In the genomic region with DNA sequence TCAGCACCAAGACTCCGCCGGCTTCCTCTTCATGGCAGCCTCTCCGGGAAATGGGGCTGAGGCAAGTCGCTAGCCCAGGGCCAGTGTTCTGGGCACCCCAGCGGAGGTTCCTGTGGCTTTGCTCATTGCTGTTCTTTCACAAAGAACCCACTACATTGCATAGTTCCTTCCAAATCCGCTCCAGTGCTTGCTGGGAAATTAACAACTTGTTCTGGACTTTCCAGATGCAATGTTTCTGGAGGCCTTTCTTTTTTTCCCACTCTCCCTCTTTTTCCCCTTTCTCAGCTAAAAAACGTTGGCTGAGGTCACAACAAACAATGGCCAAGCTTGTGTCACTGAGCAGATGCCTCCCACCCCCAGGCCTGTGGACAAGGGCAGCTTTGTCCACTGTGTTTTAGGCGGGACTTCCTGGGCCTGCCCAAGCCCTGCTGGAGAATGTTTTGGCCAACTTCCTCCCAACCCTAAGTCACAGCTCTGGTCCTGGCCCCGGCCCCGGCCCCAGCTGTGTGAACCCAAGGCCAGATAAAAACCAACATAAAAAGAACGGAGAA, we compare ENCODE assay signal across 11 cellular contexts.
DNase-seq lines count a peak whose midpoint lies in the region; ATAC-seq and TF ChIP-seq lines count a peak whose summit lies in the region.
"Had no signal": no experiment of that assay in that cellular context is flagged by ENCODE, and none has a peak within 500 bp of the region (broad histone marks: within the 10 kb centered on the region; RNA-seq: fewer than 3 reads in every experiment).

No MANE protein-coding gene starts in this region.

- no peaks in the 10 kb centered on the region for H3K9me3 Mint-ChIP-seq in progenitor cell of endocrine pancreas (ENCODE audit: low read depth)

- H3K9ac ChIP-seq in colonic mucosa (ENCODE audit: low read depth in 2 of 2, low read length in 2 of 2), result peak overlapping the region; percentile 8 to 30

- no peaks in the 10 kb centered on the region for H3K36me3 ChIP-seq in colonic mucosa
- H3K36me3 ChIP-seq in left lung, result no peaks in the 10 kb centered on the region

- no peaks in the 10 kb centered on the region for H3K9me3 ChIP-seq in colonic mucosa
- H3K9me3 ChIP-seq in left lung, result no peaks in the 10 kb centered on the region

- no peak overlapping the region for H3K4me3 ChIP-seq in colonic mucosa
- H3K4me3 ChIP-seq in left lung, result peak overlapping the region in 1 of 2 donors; percentile 35

- H3K27me3 ChIP-seq in colonic mucosa, result no peaks in the 10 kb centered on the region
- peaks cover 0 to 55% of the 10 kb centered on the region in 2 donors for H3K27me3 ChIP-seq in left lung

- no peaks in the 10 kb centered on the region for H3K36me3 Mint-ChIP-seq in progenitor cell of endocrine pancreas (ENCODE audit: insufficient read depth)

- H3K4me1 Mint-ChIP-seq in progenitor cell of endocrine pancreas (ENCODE audit: low read depth), result peaks cover 8% of the 10 kb centered on the region

- peaks cover 8% of the 10 kb centered on the region for H3K27me3 Mint-ChIP-seq in progenitor cell of endocrine pancreas

- H3K4me3 Mint-ChIP-seq in progenitor cell of endocrine pancreas (ENCODE audit: low read depth), result no peak overlapping the region

- H3K27ac Mint-ChIP-seq in progenitor cell of endocrine pancreas, result peak overlapping the region; percentile 36

- peak; percentile 97 for DNase-seq in Ammon's horn (ENCODE audit: low spot score)
- peak; percentile 42 for DNase-seq in colonic mucosa
- peak; percentile 67 to 90 for DNase-seq in left lung
- DNase-seq in progenitor cell of endocrine pancreas (ENCODE audit: low spot score, unreplicated experiment), result no peak
- DNase-seq in kidney tubule cell (ENCODE audit: low spot score), result no peak
- no peak for DNase-seq in NCI-H524 (lab: John Stamatoyannopoulos, UW)
- DNase-seq: ACHN; H7; stimulated activated naive CD4-positive, alpha-beta T cell treated with Interleukin-2 at 50 U/mL for 16 hours had no signal

- H3K27ac ChIP-seq in colonic mucosa, result peak overlapping the region; percentile 23
- peak overlapping the region; percentile 69 to 88 for H3K27ac ChIP-seq in left lung

- ATAC-seq in left lung, result peak; percentile 52
- no peak for ATAC-seq in HG03108 (IDR thresholded peaks at IDR 0.05; ENCODE audit: unreplicated experiment)
- no peak for ATAC-seq in GM19324 (IDR thresholded peaks at IDR 0.05; ENCODE audit: low FRiP score, unreplicated experiment)

- TF ChIP-seq CTCF in colonic mucosa (IDR thresholded peaks at IDR 0.05) (no peak), left lung (IDR thresholded peaks at IDR 0.05) (no peak), progenitor cell of endocrine pancreas (IDR thresholded peaks at IDR 0.05; ENCODE audit: unreplicated experiment) (no peak)

- H3K4me1 ChIP-seq in colonic mucosa (no peaks in the 10 kb centered on the region), left lung (peaks cover 0 to 71% of the 10 kb centered on the region in 2 donors)

- intact Hi-C loops in colonic mucosa (cut with DNase I) (no loop called here), left lung (cut with DNase I) (no loop called here)

Comparison
In these comparisons a context has a peak if more than half of its experiments do, and no peak if none do; other contexts are left out.
1. DNase-seq: peak in Ammon's horn (single experiment), colonic mucosa (single experiment) and left lung (2 of 2); none in progenitor cell of endocrine pancreas (single experiment), kidney tubule cell (single experiment) and NCI-H524 (0 of 2).